Comparison of ENCODE assay signal across 8 cellular contexts in genomic region chr3:133896002-133896761, GRCh38. TPM values are rescaled to one million over a fixed set of nuclear protein-coding genes. Genes with fewer than 3 reads are reported as not detected.
A peak's percentile ranks its signal among the peaks of the same experiment; 100 is the strongest.
DNase-seq lines count a peak whose midpoint lies in the region; ATAC-seq and TF ChIP-seq lines count a peak whose summit lies in the region.

No MANE protein-coding gene starts in this region.

- H3K27me3 Mint-ChIP-seq in CD8-positive, alpha-beta T cell (ENCODE audit: low read depth) = peaks cover 35% of the 10 kb centered on the region
- H3K27me3 Mint-ChIP-seq in mesothelial cell of epicardium (ENCODE audit: low read depth) = peaks cover 63% of the 10 kb centered on the region

- H3K4me1 Mint-ChIP-seq in CD8-positive, alpha-beta T cell (ENCODE audit: low read depth) = peaks cover 10% of the 10 kb centered on the region
- H3K4me1 Mint-ChIP-seq in mesothelial cell of epicardium = peaks cover 6% of the 10 kb centered on the region

- intact Hi-C loops in CD8-positive, alpha-beta T cell (cut with DNase I, micrococcal nuclease) = no loop called here

- no peak for DNase-seq in CD8-positive, alpha-beta T cell
- no peak for DNase-seq in MG63
- no peak for DNase-seq in coronary artery (ENCODE audit: low spot score)
- no peak for DNase-seq in mesothelial cell of epicardium (ENCODE audit: low spot score in 2 of 2, unreplicated experiment in 2 of 2)
- DNase-seq in NCI-H82 (lab: John Stamatoyannopoulos, UW) = no peak
- no peak for DNase-seq in OCI-M2 (lab: John Stamatoyannopoulos, UW; ENCODE audit: unreplicated experiment)

- no peaks in the 10 kb centered on the region for H3K27me3 ChIP-seq in CD8-positive, alpha-beta T cell (ENCODE audit: insufficient read depth, low read length)
- peaks cover 21% of the 10 kb centered on the region for H3K27me3 ChIP-seq in MG63

- no peaks in the 10 kb centered on the region for H3K36me3 ChIP-seq in CD8-positive, alpha-beta T cell (ENCODE audit: insufficient read depth, low read length)
- H3K36me3 ChIP-seq in MG63 = no peaks in the 10 kb centered on the region

- peak overlapping the region; percentile 58 for H3K4me3 Mint-ChIP-seq in CD8-positive, alpha-beta T cell
- peak overlapping the region; percentile 87 for H3K4me3 Mint-ChIP-seq in mesothelial cell of epicardium

- no peak overlapping the region for H3K4me3 ChIP-seq in CD8-positive, alpha-beta T cell (ENCODE audit: low read depth, low read length)
- H3K4me3 ChIP-seq in MG63 (peak overlapping the region; percentile 83), coronary artery (peak overlapping the region; percentile 90)

- no peak overlapping the region for H3K27ac ChIP-seq in CD8-positive, alpha-beta T cell (ENCODE audit: low read depth, low read length)
- no peak overlapping the region for H3K27ac ChIP-seq in coronary artery

- POLR2A ChIA-PET in CD8-positive, alpha-beta T cell (lab: Charles Lee) = no interaction called here

- no peak overlapping the region for H3K27ac Mint-ChIP-seq in CD8-positive, alpha-beta T cell
- H3K27ac Mint-ChIP-seq in mesothelial cell of epicardium = peak overlapping the region; percentile 86

- no peaks in the 10 kb centered on the region for H3K9me3 ChIP-seq in CD8-positive, alpha-beta T cell (ENCODE audit: low read length)
- H3K9me3 ChIP-seq in MG63 = no peaks in the 10 kb centered on the region

- no peaks in the 10 kb centered on the region for H3K4me1 ChIP-seq in CD8-positive, alpha-beta T cell (ENCODE audit: insufficient read depth, low read length)

- no peaks in the 10 kb centered on the region for H3K9me3 Mint-ChIP-seq in CD8-positive, alpha-beta T cell
- no peaks in the 10 kb centered on the region for H3K9me3 Mint-ChIP-seq in mesothelial cell of epicardium

- no peak for TF ChIP-seq CTCF in CD8-positive, alpha-beta T cell (IDR thresholded peaks at IDR 0.05)
- TF ChIP-seq CTCF in coronary artery (IDR thresholded peaks at IDR 0.05) (no peak), mesothelial cell of epicardium (IDR thresholded peaks at IDR 0.05; ENCODE audit: unreplicated experiment) (no peak)

- ATAC-seq in CD8-positive, alpha-beta T cell = no peak
- no peak for ATAC-seq in HG02571 (IDR thresholded peaks at IDR 0.05; ENCODE audit: unreplicated experiment)
- ATAC-seq in HG02870 (IDR thresholded peaks at IDR 0.05; ENCODE audit: unreplicated experiment) = no peak

- CTCF ChIA-PET in CD8-positive, alpha-beta T cell (lab: Charles Lee) = no interaction called here

- H3K36me3 Mint-ChIP-seq in CD8-positive, alpha-beta T cell = no peaks in the 10 kb centered on the region
- H3K36me3 Mint-ChIP-seq in mesothelial cell of epicardium = no peaks in the 10 kb centered on the region

RNA-seq across cellular contexts. Expression of gene RAB6B, which starts 0.5 kb away (rescaled TPM):
- 1 to 10 TPM; 1.1 to 1.3 TPM for total RNA-seq in CD8-positive, alpha-beta T cell
- total RNA-seq in MG63 (2014; rRNA removed; shearing (Covaris generic); ENCODE audit: low replicate concordance) = 3.3 and 4.0 TPM in 2 replicates
- total RNA-seq in mesothelial cell of epicardium = 10.9 to 12.8 TPM (median 11.0 TPM) in 3 replicates
